ENCODE assay signal across 12 cellular contexts in the genomic region with DNA sequence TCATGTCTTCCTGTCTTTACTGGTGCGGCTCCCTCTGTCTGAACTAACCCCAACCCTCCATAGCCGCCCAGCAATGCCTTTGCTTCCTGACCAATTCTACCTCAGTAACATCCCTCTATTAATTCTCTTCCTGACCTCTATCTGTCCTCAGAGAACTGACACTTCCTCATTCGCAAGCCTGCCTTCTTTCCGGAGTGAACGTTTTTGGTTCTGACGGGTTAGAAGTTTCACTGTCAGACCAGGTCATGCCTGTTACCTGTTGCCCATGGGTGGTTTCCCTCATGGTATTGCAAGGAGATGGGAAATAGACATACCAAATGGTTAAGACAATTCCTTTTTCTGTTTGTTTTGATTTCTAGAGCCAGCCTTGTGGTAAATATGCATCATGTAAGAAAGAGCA.
DNase-seq lines count a peak whose midpoint lies in the region; ATAC-seq and TF ChIP-seq lines count a peak whose summit lies in the region.
"Had no signal": no experiment of that assay in that cellular context is flagged by ENCODE, and none has a peak within 500 bp of the region (broad histone marks: within the 10 kb centered on the region; RNA-seq: fewer than 3 reads in every experiment).

No MANE protein-coding gene starts in this region.

- ATAC-seq in GM19043 (IDR thresholded peaks at IDR 0.05; ENCODE audit: low read depth, unreplicated experiment) (peak; percentile 84), HG02588 (IDR thresholded peaks at IDR 0.05; ENCODE audit: unreplicated experiment) (peak; percentile 94), HG03520 (IDR thresholded peaks at IDR 0.05; ENCODE audit: unreplicated experiment) (peak; percentile 88)
- peak; percentile 20 for ATAC-seq in naive thymus-derived CD4-positive, alpha-beta T cell
- ATAC-seq: PC-3 had no signal

- no peaks in the 10 kb centered on the region for H3K27me3 ChIP-seq in naive thymus-derived CD4-positive, alpha-beta T cell (ENCODE audit: control insufficient read depth in 2 of 2, insufficient read depth in 2 of 2, low read length in 2 of 2)
- no peaks in the 10 kb centered on the region for H3K27me3 ChIP-seq in spleen (replicated peaks in 1 of 7)
- H3K27me3 ChIP-seq: suprapubic skin had no signal

- CTCF ChIA-PET in naive thymus-derived CD4-positive, alpha-beta T cell (lab: Charles Lee): no interaction called here

- no peak for TF ChIP-seq CTCF in spleen (IDR thresholded peaks at IDR 0.05 in 8 of 11, conservative IDR thresholded peaks at IDR 0.05 in 3 of 11)

- DNase-seq in naive thymus-derived CD4-positive, alpha-beta T cell: no peak
- DNase-seq in NCI-H748 (lab: John Stamatoyannopoulos, UW; ENCODE audit: unreplicated experiment) (no peak), NCI-H774 (lab: John Stamatoyannopoulos, UW) (no peak), spleen (no peak)
- DNase-seq: Calu3, mesenchymal stem cell, NCI-H1417 treated with DMSO at 0.1 percent for 48 hours, PC-3 had no signal

- no peaks in the 10 kb centered on the region for H3K4me1 ChIP-seq in naive thymus-derived CD4-positive, alpha-beta T cell (ENCODE audit: control insufficient read depth in 2 of 2, insufficient read depth in 2 of 2, low read length in 2 of 2)
- H3K4me1 ChIP-seq in spleen: peaks cover 0 to 27% (median 5%) of the 10 kb centered on the region in 6 donors

- no peak overlapping the region for H3K4me3 Mint-ChIP-seq in naive thymus-derived CD4-positive, alpha-beta T cell

- no peak overlapping the region for H3K27ac Mint-ChIP-seq in naive thymus-derived CD4-positive, alpha-beta T cell

- no peak overlapping the region for H3K4me3 ChIP-seq in naive thymus-derived CD4-positive, alpha-beta T cell (ENCODE audit: low read length)
- no peak overlapping the region for H3K4me3 ChIP-seq in spleen
- H3K4me3 ChIP-seq: suprapubic skin had no signal

- POLR2A ChIA-PET in naive thymus-derived CD4-positive, alpha-beta T cell (lab: Charles Lee): no interaction called here

- no peaks in the 10 kb centered on the region for H3K4me1 Mint-ChIP-seq in naive thymus-derived CD4-positive, alpha-beta T cell

- no peaks in the 10 kb centered on the region for H3K36me3 ChIP-seq in naive thymus-derived CD4-positive, alpha-beta T cell (ENCODE audit: control insufficient read depth in 2 of 3, insufficient read depth in 3 of 3, low read length in 3 of 3)
- H3K36me3 ChIP-seq in spleen: no peaks in the 10 kb centered on the region
- H3K36me3 ChIP-seq: suprapubic skin had no signal

- no peaks in the 10 kb centered on the region for H3K36me3 Mint-ChIP-seq in naive thymus-derived CD4-positive, alpha-beta T cell

- TF ChIP-seq POLR2A in spleen (IDR thresholded peaks at IDR 0.05): no peak

- peaks cover 0 to 18% (median 10%) of the 10 kb centered on the region in 5 donors for H3K27me3 Mint-ChIP-seq in naive thymus-derived CD4-positive, alpha-beta T cell

- H3K9me3 ChIP-seq in naive thymus-derived CD4-positive, alpha-beta T cell (ENCODE audit: control insufficient read depth in 2 of 3, low read length in 3 of 3): no peaks in the 10 kb centered on the region
- no peaks in the 10 kb centered on the region for H3K9me3 ChIP-seq in spleen
- H3K9me3 ChIP-seq: suprapubic skin had no signal

- H3K9me3 Mint-ChIP-seq in naive thymus-derived CD4-positive, alpha-beta T cell: peaks cover 0 to 6% (median 0%) of the 10 kb centered on the region in 11 donors

- no peak overlapping the region for H3K27ac ChIP-seq in naive thymus-derived CD4-positive, alpha-beta T cell (ENCODE audit: low read depth, low read length)
- H3K27ac ChIP-seq in spleen: no peak overlapping the region
- H3K27ac ChIP-seq: suprapubic skin had no signal

- 26 to 63% (median 41%) methylated on average over 6 of the region's 6 CpGs for WGBS in spleen, 5 donors

- intact Hi-C loops in naive thymus-derived CD4-positive, alpha-beta T cell (cut with micrococcal nuclease): no loop called here
- intact Hi-C loops in spleen (cut with DNase I; ENCODE audit: low total_unique reads): no loop called here

Comparison
In these comparisons a context has a peak if more than half of its experiments do, and no peak if none do; other contexts are left out.
1. ATAC-seq: peak in every context shown above with its lines; median percentile 94 in HG02588; 88 in HG03520; 84 in GM19043; 20 in naive thymus-derived CD4-positive, alpha-beta T cell.